In genomic region chr12:132393991-132394949, GRCh38 we compare ENCODE assay signal across 1 cellular context.
TF ChIP-seq lines count a peak whose summit lies in the region.

No MANE protein-coding gene starts in this region.

TF ChIP-seq in K562, 482 proteins besides CTCF, POLR2A, EP300 and RAD21 (continued from another document):
- TF ChIP-seq ARID4B (CRISPR knock-in tag; IDR thresholded peaks at IDR 0.05) (peak; percentile 26; the same call in 1 of the 2 replicates), NFE2 (IDR thresholded peaks at IDR 0.05; ENCODE audit: low read depth) (peak; percentile 58), HDAC1 (IDR thresholded peaks at IDR 0.05) (peak in 1 of 2 experiments; percentile 43; a peak in 1 of 4 replicates), TARDBP (IDR thresholded peaks at IDR 0.05) (peak; percentile 97), MAFG (tag; conservative IDR thresholded peaks at IDR 0.05) (peak; percentile 96), HNRNPUL1 (IDR thresholded peaks at IDR 0.05; ENCODE audit: low read length) (no peak), JUN (IDR thresholded peaks at IDR 0.05; ENCODE audit: borderline replicate concordance, low read depth, low read length) (peak; percentile 71; the same call in 1 of the 2 replicates), JUN (CRISPR knock-in tag; IDR thresholded peaks at IDR 0.05; ENCODE audit: borderline replicate concordance) (0 out of 2 replicates have a peak, but pooled peaks have one; percentile 40), SRSF3 (IDR thresholded peaks at IDR 0.05; ENCODE audit: insufficient read depth, low read length) (no peak), SMAD1 (IDR thresholded peaks at IDR 0.05; ENCODE audit: low read depth, low read length, partially characterized antibody) (no peak), CEBPB (tag; IDR thresholded peaks at IDR 0.05) (no peak), ETV1 (tag; conservative IDR thresholded peaks at IDR 0.05; ENCODE audit: low read depth) (peak; percentile 40; the same call in 1 of the 2 replicates), MAFF (IDR thresholded peaks at IDR 0.05; ENCODE audit: low read length) (peak; percentile 24; the same call in 1 of the 2 replicates), ZNF395 (CRISPR knock-in tag; IDR thresholded peaks at IDR 0.05) (no peak), CCNT2 (IDR thresholded peaks at IDR 0.05; ENCODE audit: borderline replicate concordance, extremely low read depth, insufficient read length, low read depth, low read length) (peak; percentile 16), ZNF280B (CRISPR knock-in tag; IDR thresholded peaks at IDR 0.05) (no peak), CREB3 (tag; conservative IDR thresholded peaks at IDR 0.05; ENCODE audit: low read depth) (0 out of 2 replicates have a peak, but pooled peaks have one; percentile 12), ZNF134 (CRISPR knock-in tag; conservative IDR thresholded peaks at IDR 0.05) (no peak), BACH1 (tag; IDR thresholded peaks at IDR 0.05) (peak; percentile 93; the same call in 1 of the 2 replicates), MTA2 (IDR thresholded peaks at IDR 0.05; ENCODE audit: low read depth) (peak; percentile 37; the same call in 1 of the 2 replicates), ZNF318 (IDR thresholded peaks at IDR 0.05; ENCODE audit: borderline replicate concordance in 1 of 2, low read depth in 1 of 2) (0 out of 4 replicates have a peak, but pooled peaks of 1 of the 2 experiments have one; percentile 43), JUND (IDR thresholded peaks at IDR 0.05; ENCODE audit: borderline replicate concordance, low read depth, low read length) (peak; percentile 64), JUND (tag; IDR thresholded peaks at IDR 0.05; ENCODE audit: borderline replicate concordance, low read depth, low read length) (peak; percentile 61; the same call in 1 of the 3 replicates), ZNF561 (CRISPR knock-in tag; conservative IDR thresholded peaks at IDR 0.05) (no peak), NFE2L1 (tag; IDR thresholded peaks at IDR 0.05; ENCODE audit: borderline replicate concordance, low read depth) (peak; percentile 61; the same call in 1 of the 2 replicates), SMARCA4 (IDR thresholded peaks at IDR 0.05) (0 out of 2 replicates have a peak, but pooled peaks have one; percentile 12), DPF2 (IDR thresholded peaks at IDR 0.05) (peak; percentile 64; the same call in 1 of the 2 replicates), SAFB (IDR thresholded peaks at IDR 0.05; ENCODE audit: borderline replicate concordance, low read depth, low read length) (peak; percentile 59; the same call in 1 of the 2 replicates), GABPB1 (CRISPR knock-in tag; IDR thresholded peaks at IDR 0.05) (no peak), ZNF668 (CRISPR knock-in tag; IDR thresholded peaks at IDR 0.05) (no peak), ZNF316 (IDR thresholded peaks at IDR 0.05) (peak; percentile 91), HDAC2 (IDR thresholded peaks at IDR 0.05) (0 out of 2 replicates have a peak, but pooled peaks have one; percentile 53)
